ENCODE assay signal across 25 cellular contexts in genomic region chr2:156536534-156536933, GRCh38.
DNase-seq lines count a peak whose midpoint lies in the region; ATAC-seq and TF ChIP-seq lines count a peak whose summit lies in the region.
"Had no signal": no experiment of that assay in that cellular context is flagged by ENCODE, and none has a peak within 500 bp of the region (broad histone marks: within the 10 kb centered on the region; RNA-seq: fewer than 3 reads in every experiment).

No MANE protein-coding gene starts in this region.

- H3K27ac Mint-ChIP-seq in HFFc6: peak overlapping the region; percentile 59
- H3K27ac Mint-ChIP-seq: activated naive CD8-positive, alpha-beta T cell treated with anti-CD3 and anti-CD28 coated beads, Interleukin-2, amount 10 ng/mL, durations not matched to agents 7 days and 5 days; activated T-helper 2 cell treated with anti-CD3 and anti-CD28 coated beads, Interferon-gamma antibody, Interleukin-2, Interleukin-4, amounts not matched to agents 10 μg/mL and 5 μg/mL and 100 μg/mL, durations not matched to agents 14 hours and 24 hours and 36 hours; CD4-positive, alpha-beta T cell; natural killer cell had no signal

- ATAC-seq in SK-N-SH treated with all-trans-retinoic acid at 6 μM for 48 hours (peak; percentile 17; the same call in 2 of the 3 replicates), sciatic nerve (peak; percentile 20), omental fat pad (ENCODE audit: low FRiP score) (no peak)
- ATAC-seq: left lung, natural killer cell, right cardiac atrium had no signal

- peak overlapping the region; percentile 37; the same call in 1 of the 2 replicates for H3K4me3 Mint-ChIP-seq in HFFc6
- H3K4me3 Mint-ChIP-seq: activated naive CD8-positive, alpha-beta T cell treated with anti-CD3 and anti-CD28 coated beads, Interleukin-2, amount 10 ng/mL, durations not matched to agents 7 days and 5 days; brain; CD4-positive, alpha-beta T cell; immature natural killer cell; natural killer cell had no signal

- H3K27me3 Mint-ChIP-seq in HFFc6 (ENCODE audit: insufficient read depth): peaks cover 3% of the 10 kb centered on the region; the same call in 1 of the 2 replicates
- H3K27me3 Mint-ChIP-seq: activated naive CD8-positive, alpha-beta T cell treated with anti-CD3 and anti-CD28 coated beads, Interleukin-2, amount 10 ng/mL, durations not matched to agents 7 days and 5 days; CD4-positive, alpha-beta T cell had no signal

- intact Hi-C loops in sciatic nerve (cut with DNase I): no loop called here

- no peaks in the 10 kb centered on the region for H3K9me3 Mint-ChIP-seq in HFFc6
- H3K9me3 Mint-ChIP-seq: activated naive CD8-positive, alpha-beta T cell treated with anti-CD3 and anti-CD28 coated beads, Interleukin-2, amount 10 ng/mL, durations not matched to agents 7 days and 5 days; activated T-helper 2 cell treated with anti-CD3 and anti-CD28 coated beads, Interferon-gamma antibody, Interleukin-2, Interleukin-4, amounts not matched to agents 10 μg/mL and 5 μg/mL and 100 μg/mL, durations not matched to agents 14 hours and 24 hours and 36 hours; CD4-positive, alpha-beta T cell; immature natural killer cell; natural killer cell had no signal

- TF ChIP-seq CTCF in HFFc6 (IDR thresholded peaks at IDR 0.05): no peak
- no peak for TF ChIP-seq CTCF in omental fat pad (IDR thresholded peaks at IDR 0.05)

- H3K36me3 Mint-ChIP-seq in HFFc6 (ENCODE audit: low read depth): peaks cover 5% of the 10 kb centered on the region; the same call in 1 of the 2 replicates
- H3K36me3 Mint-ChIP-seq: natural killer cell had no signal

- no peak overlapping the region for H3K27ac ChIP-seq in epithelial cell of prostate
- H3K27ac ChIP-seq: esophagus muscularis mucosa, gastroesophageal sphincter, left lung, parathyroid adenoma had no signal

- DNase-seq in HFFc6: no peak
- peak; percentile 5 for DNase-seq in epithelial cell of prostate (ENCODE audit: low read depth, low spot score)
- DNase-seq in sciatic nerve (ENCODE audit: low spot score): no peak
- DNase-seq in omental fat pad (ENCODE audit: low spot score): no peak
- no peak for DNase-seq in NOMO-1 treated with DMSO at 0.1 percent for 48 hours (lab: John Stamatoyannopoulos, UW; ENCODE audit: unreplicated experiment)
- DNase-seq in DMS114 treated with DMSO at 0.1 percent for 48 hours (lab: John Stamatoyannopoulos, UW; ENCODE audit: unreplicated experiment): no peak
- DNase-seq: activated naive CD8-positive, alpha-beta T cell treated with anti-CD3 and anti-CD28 coated beads, Interleukin-2, amount 10 ng/mL, durations not matched to agents 7 days and 5 days; CD4-positive, alpha-beta T cell; effector memory CD4-positive, alpha-beta T cell; hippocampal formation; immature natural killer cell; KBM-7; left lung; natural killer cell; NCI-H1436; NCI-H510A; right cardiac atrium; stimulated activated naive CD8-positive, alpha-beta T cell treated with anti-CD3 and anti-CD28 coated beads, Interleukin-15, Interleukin-2, amounts not matched to agents 100 U/mL and 50 U/mL, for 24 hours; T-helper 9 cell had no signal

- peaks cover 65% of the 10 kb centered on the region for H3K4me1 Mint-ChIP-seq in HFFc6 (ENCODE audit: low read depth)

TF ChIP-seq in SK-N-SH treated with all-trans-retinoic acid at 6 μM for 48 hours, 23 proteins besides CTCF, POLR2A, EP300 and RAD21:
- TF ChIP-seq ZNF70 (CRISPR knock-in tag; IDR thresholded peaks at IDR 0.05): no peak
- no peak for TF ChIP-seq POU6F1 (CRISPR knock-in tag; IDR thresholded peaks at IDR 0.05; ENCODE audit: borderline replicate concordance, low read depth)
- no peak for TF ChIP-seq OSR1 (CRISPR knock-in tag; IDR thresholded peaks at IDR 0.05)
- no peak for TF ChIP-seq ZNF565 (CRISPR knock-in tag; conservative IDR thresholded peaks at IDR 0.05; ENCODE audit: low read depth)
